Comparison of ENCODE assay signal across 8 cellular contexts in genomic region chr19:16185123-16185924, GRCh38. TPM values are rescaled to one million over a fixed set of nuclear protein-coding genes. Genes with fewer than 3 reads are reported as not detected.
A peak's percentile ranks its signal among the peaks of the same experiment; 100 is the strongest.
DNase-seq lines count a peak whose midpoint lies in the region; ATAC-seq, FAIRE-seq and TF ChIP-seq lines count a peak whose summit lies in the region.

TSS of gene FAM32A (plus strand) at chr19:16185410. CDS start at chr19:16185443, 33 bp downstream.

- intact Hi-C loops in T-helper 2 cell treated with Interferon-gamma antibody and Interleukin-4, amounts not matched to agents 100 ng/mL and 5 ng/mL, for 36 hours (cut with micrococcal nuclease), result loop anchor here (1.0 to 2.0 kb wide), 3 partner anchors 12 to 197 kb away; partner anchors contain the start of genes AP1M1 and RAB8A
- intact Hi-C loops in psoas muscle (cut with DNase I), result no loop called here

- peaks cover 0 to 23% of the 10 kb centered on the region in 2 donors for H3K4me1 ChIP-seq in right atrium auricular region
- peaks cover 10% of the 10 kb centered on the region for H3K4me1 ChIP-seq in psoas muscle

- no peaks in the 10 kb centered on the region for H3K9me3 ChIP-seq in right atrium auricular region
- H3K9me3 ChIP-seq in psoas muscle, result no peaks in the 10 kb centered on the region

- H3K27me3 ChIP-seq in right atrium auricular region (no peaks in the 10 kb centered on the region), psoas muscle (ENCODE audit: insufficient read depth in 3 of 3, low read length in 2 of 3) (peaks cover 0 to 9% (median 0%) of the 10 kb centered on the region in 3 donors)

- FAIRE-seq in urothelium cell line (lab: Jason Lieb, UNC), result no peak

- peak within 1 kb of the TSS; percentile 82 to 98 for H3K4me3 ChIP-seq in right atrium auricular region
- peak within 1 kb of the TSS; percentile 83 for H3K4me3 ChIP-seq in psoas muscle

- TF ChIP-seq CTCF in right atrium auricular region (IDR thresholded peaks at IDR 0.05) (peak; percentile 24 to 46), psoas muscle (IDR thresholded peaks at IDR 0.05) (peak; percentile 35)

- 0% methylated on average over 51 of the region's 51 CpGs for WGBS in psoas muscle, 3 donors

- DNase-seq in NCI-H187 treated with DMSO at 0.1 percent for 48 hours (lab: John Stamatoyannopoulos, UW) (peak; percentile 82), anterior cingulate cortex (lab: John Stamatoyannopoulos, UW) (peak; percentile 84 to 99 (median 96)), right atrium auricular region (ENCODE audit: low spot score) (peak; percentile 100), psoas muscle (peak; percentile 99), urothelium cell line (ENCODE audit: low spot score) (peak; percentile 96)

- peak; percentile 70 for ATAC-seq in GM18499 (IDR thresholded peaks at IDR 0.05; ENCODE audit: insufficient read depth, unreplicated experiment)
- ATAC-seq in HG02943 (IDR thresholded peaks at IDR 0.05; ENCODE audit: low read depth, unreplicated experiment), result peak; percentile 77
- ATAC-seq in psoas muscle, result peak; percentile 98 to 99 (median 98)

- H3K36me3 ChIP-seq in right atrium auricular region, result peaks cover 6% of the 10 kb centered on the region
- H3K36me3 ChIP-seq in psoas muscle (ENCODE audit: insufficient read depth in 1 of 2, low read depth in 1 of 2), result peaks cover 0 to 32% of the 10 kb centered on the region in 2 donors

- H3K27ac ChIP-seq in right atrium auricular region (peak within 1 kb of the TSS; percentile 79 to 81), psoas muscle (peak within 1 kb of the TSS; percentile 87)

RNA-seq across cellular contexts. Expression of gene FAM32A, which starts in this region (rescaled TPM):
- total RNA-seq in T-helper 2 cell treated with Interferon-gamma antibody and Interleukin-4, amounts not matched to agents 100 ng/mL and 5 ng/mL, for 36 hours, result 70.7 and 72.1 TPM in 2 replicates
- 10 to 100 TPM; 56.8 to 61.7 TPM for total RNA-seq in right atrium auricular region
- total RNA-seq in psoas muscle, result 10 to 100 TPM; 26.3 to 44.2 (median 30.8) TPM
- polyA plus RNA-seq in psoas muscle, result 100 to 1,000 TPM in 1 of 3 donors, 10 to 100 TPM in 2; 49.3 to 133 (median 75.7) TPM

Comparison
In these comparisons a context has a peak if more than half of its experiments do, and no peak if none do; other contexts are left out.
1. Peak in every context shown above with its lines: DNase-seq, ATAC-seq, H3K4me3 ChIP-seq and H3K27ac ChIP-seq.